ENCODE assay signal across 8 cellular contexts in the genomic region with DNA sequence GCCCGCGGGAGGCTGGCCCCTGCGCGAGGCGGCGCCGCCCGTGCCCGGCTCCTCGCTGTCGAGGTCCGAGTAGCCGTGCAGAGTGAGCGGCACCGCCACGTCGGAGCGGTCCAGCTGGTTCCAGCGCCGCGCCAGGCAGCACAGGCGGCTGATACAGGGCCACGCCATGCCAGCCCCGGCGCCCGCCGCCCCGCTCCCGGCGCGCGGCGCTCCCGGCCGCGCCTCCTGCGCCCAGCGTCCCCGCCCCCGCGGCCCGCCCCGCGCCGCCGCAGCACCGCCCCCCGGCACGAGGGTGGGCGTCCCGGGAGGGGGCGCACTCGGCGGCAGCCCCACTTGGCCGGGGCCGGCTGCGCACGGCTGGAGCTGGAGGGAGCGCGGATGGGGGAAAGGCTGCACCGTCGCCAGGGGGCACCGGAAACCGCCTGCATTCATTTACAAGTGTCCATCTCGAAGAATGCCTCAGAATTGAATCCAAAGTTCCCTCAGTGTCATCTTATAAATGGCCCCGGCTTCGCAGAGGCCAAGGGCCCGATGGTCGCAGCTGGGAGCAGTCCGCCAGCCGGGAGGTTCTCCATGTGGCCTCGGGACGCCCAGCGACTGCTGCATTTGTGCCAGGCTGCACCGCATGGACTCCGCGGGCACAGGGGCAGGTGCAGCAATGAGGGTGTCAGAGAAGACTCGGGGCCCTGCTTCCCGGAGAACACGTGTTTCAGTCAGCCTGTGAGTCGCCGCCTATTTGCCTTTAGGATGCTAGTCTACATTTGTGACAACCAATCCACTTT. TPM values are rescaled to one million over a fixed set of nuclear protein-coding genes. Genes with fewer than 3 reads are reported as not detected.
DNase-seq lines count a peak whose midpoint lies in the region; ATAC-seq, FAIRE-seq and TF ChIP-seq lines count a peak whose summit lies in the region.

A gene (minus strand): TSS at position 198 of the 782 bp plus-strand sequence. CDS start 30 bp downstream, at position 168.

- ATAC-seq in GM18502 (IDR thresholded peaks at IDR 0.05; ENCODE audit: poor library complexity, unreplicated experiment) (peak; percentile 50), GM18867 (IDR thresholded peaks at IDR 0.05; ENCODE audit: unreplicated experiment) (no peak)

- peak within 1 kb of the TSS; percentile 17; the same call in 1 of the 2 replicates for H3K27ac ChIP-seq in SJCRH30
- H3K27ac ChIP-seq in adrenal gland = peak within 1 kb of the TSS in 3 of 5 donors; percentile 51 to 59 (median 54)
- no peak within 1 kb of the TSS for H3K27ac ChIP-seq in cardiac muscle cell

- peaks cover 20% of the 10 kb centered on the region for H3K4me1 Mint-ChIP-seq in osteocyte (ENCODE audit: unreplicated experiment)

- intact Hi-C loops in adrenal gland (cut with DNase I) = loop anchor here (5.0 to 10.0 kb wide), 2 partner anchors 59 to 62 kb away; a partner anchor contains a TSS

- H3K9me3 Mint-ChIP-seq in osteocyte (ENCODE audit: unreplicated experiment) = no peaks in the 10 kb centered on the region

- H3K36me3 ChIP-seq in SJCRH30 = no peaks in the 10 kb centered on the region
- H3K36me3 ChIP-seq in adrenal gland (replicated peaks in 1 of 2) = peaks cover 0 to 5% of the 10 kb centered on the region in 2 donors
- no peaks in the 10 kb centered on the region for H3K36me3 ChIP-seq in cardiac muscle cell

- H3K27me3 Mint-ChIP-seq in osteocyte (ENCODE audit: unreplicated experiment) = no peaks in the 10 kb centered on the region

- H3K4me1 ChIP-seq in SJCRH30 (peaks cover 8% of the 10 kb centered on the region), adrenal gland (replicated peaks in 1 of 2) (peaks cover 16 to 24% of the 10 kb centered on the region in 2 donors), cardiac muscle cell (ENCODE audit: low read depth) (peaks cover 12% of the 10 kb centered on the region)

- TF ChIP-seq POLR2A in adrenal gland (IDR thresholded peaks at IDR 0.05) = no peak

- H3K4me3 ChIP-seq in SJCRH30 = peak within 1 kb of the TSS; percentile 74
- peak within 1 kb of the TSS in 2 of 4 donors; percentile 13 to 72 for H3K4me3 ChIP-seq in adrenal gland
- peak within 1 kb of the TSS; percentile 61 for H3K4me3 ChIP-seq in cardiac muscle cell

- H3K36me3 Mint-ChIP-seq in osteocyte (ENCODE audit: unreplicated experiment) = peaks cover 10% of the 10 kb centered on the region

- peak; percentile 66 for DNase-seq in AG08395 (ENCODE audit: low spot score)
- peak; percentile 86 for DNase-seq in HTR-8/SVneo (ENCODE audit: insufficient read length, low spot score)
- peak; percentile 73 to 76 for DNase-seq in SJCRH30
- DNase-seq in adrenal gland = peak; percentile 38 to 63 (median 56)
- DNase-seq in cardiac muscle cell (ENCODE audit: low read depth in 1 of 2, low spot score in 1 of 2) = peak; percentile 43 to 81
- peak; percentile 90 for DNase-seq in osteocyte (ENCODE audit: extremely low spot score, unreplicated experiment)

- no peaks in the 10 kb centered on the region for H3K9me3 ChIP-seq in SJCRH30 (replicated peaks)
- no peaks in the 10 kb centered on the region for H3K9me3 ChIP-seq in adrenal gland (replicated peaks in 1 of 3)
- H3K9me3 ChIP-seq in cardiac muscle cell (ENCODE audit: low read depth) = no peaks in the 10 kb centered on the region

- H3K27me3 ChIP-seq in SJCRH30 (no peaks in the 10 kb centered on the region), adrenal gland (no peaks in the 10 kb centered on the region), cardiac muscle cell (peaks cover 6% of the 10 kb centered on the region)

- 2 to 3% (median 2%) methylated on average over 23 to 82 of the region's 82 CpGs for WGBS in adrenal gland, 4 donors

- peak in 4 of 6 experiments; percentile 15 to 31 (median 23) for TF ChIP-seq CTCF in adrenal gland (IDR thresholded peaks at IDR 0.05)
- TF ChIP-seq CTCF in cardiac muscle cell (IDR thresholded peaks at IDR 0.05; ENCODE audit: low read depth, low read length) = peak; percentile 38
- TF ChIP-seq CTCF in osteocyte (IDR thresholded peaks at IDR 0.05) = peak; percentile 58

- FAIRE-seq in HTR-8/SVneo (lab: Jason Lieb, UNC) = peak; percentile 89

- peak within 1 kb of the TSS; percentile 52 for H3K27ac Mint-ChIP-seq in osteocyte (ENCODE audit: unreplicated experiment)

- peak within 1 kb of the TSS; percentile 76 for H3K4me3 Mint-ChIP-seq in osteocyte (ENCODE audit: unreplicated experiment)

RNA-seq across cellular contexts. Expression of the gene that starts here (rescaled TPM):
- 6.5 and 7.0 TPM in 2 replicates for total RNA-seq in SJCRH30 (2014; rRNA removed; shearing (Covaris generic))
- total RNA-seq in adrenal gland (1 to 10 TPM in 6 of 8 donors, under 1 TPM in 1, not detected in 1; 0.52 to 3.0 (median 2.0) TPM), cardiac muscle cell (7.8 and 8.1 TPM in 2 replicates), osteocyte (4.2 and 4.6 TPM in 2 replicates)
- polyA plus RNA-seq in adrenal gland (1 to 10 TPM in 1 of 3 donors, under 1 TPM in 1, not detected in 1; 0.27 to 2.5 TPM), cardiac muscle cell (10.2 and 10.3 TPM in 2 replicates)
